9 cellular contexts compared by ENCODE assay signal in the genomic region with DNA sequence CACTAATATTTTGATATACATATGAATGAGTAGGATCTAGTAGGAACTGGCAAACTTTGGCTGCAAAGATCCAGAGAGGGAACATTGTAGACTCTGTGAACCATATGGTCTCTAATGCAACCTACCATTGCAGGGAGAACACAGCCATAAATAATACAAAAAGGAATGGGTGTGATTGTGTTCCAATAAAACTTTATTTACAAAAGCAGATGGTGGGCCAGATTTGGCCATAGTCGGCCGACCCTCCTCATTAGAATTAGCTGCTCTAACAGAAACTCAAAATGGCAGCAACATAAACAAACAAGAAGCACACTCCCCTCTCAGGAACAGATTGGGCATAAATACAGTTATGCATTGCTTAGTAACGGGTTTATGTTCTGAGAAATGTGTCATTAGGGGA.
"Had no signal": no experiment of that assay in that cellular context is flagged by ENCODE, and none has a peak within 500 bp of the region (broad histone marks: within the 10 kb centered on the region; RNA-seq: fewer than 3 reads in every experiment).

No MANE protein-coding gene starts in this region.

- H3K27ac Mint-ChIP-seq: HFFc6 had no signal

- H3K9ac ChIP-seq: GM23248 had no signal

- H3K9me3 Mint-ChIP-seq: HFFc6 had no signal

- H3K4me1 ChIP-seq: HAP-1 had no signal

- DNase-seq: GM23248, GOT3, H7, HFFc6, IMR-90, KBM-7 had no signal

- H2AFZ ChIP-seq: GM23248 had no signal

- H3K4me3 Mint-ChIP-seq: HFFc6 had no signal

- ATAC-seq: HCT116 had no signal

- H3K9me3 ChIP-seq: HAP-1 had no signal

- H3K27ac ChIP-seq: GM23248, HL-60 had no signal

- H3K4me3 ChIP-seq: GM23248, HAP-1 had no signal

- H3K36me3 ChIP-seq: HAP-1 had no signal
